ENCODE assay signal across 8 cellular contexts in genomic region chr3:141875374-141875892, GRCh38. TPM values are rescaled to one million over a fixed set of nuclear protein-coding genes. Genes with fewer than 3 reads are reported as not detected.
A peak's percentile ranks its signal among the peaks of the same experiment; 100 is the strongest.
DNase-seq lines count a peak whose midpoint lies in the region; ATAC-seq and FAIRE-seq lines count a peak whose summit lies in the region.

No MANE protein-coding gene starts in this region.

- H3K27ac Mint-ChIP-seq in activated CD4-positive, alpha-beta T cell treated with anti-CD3 and anti-CD28 coated beads, Interleukin-2, amount 10 ng/mL, durations not matched to agents 24 days and 14 days = peak overlapping the region; percentile 97

- intact Hi-C loops in activated CD4-positive, alpha-beta T cell treated with anti-CD3 and anti-CD28 coated beads, Interleukin-2, amount 10 ng/mL, durations not matched to agents 24 days and 14 days (cut with micrococcal nuclease) = loop anchor here (1.0 to 10.0 kb wide), 10 partner anchors 38 to 643 kb away; partner anchors contain the start of genes PXYLP1, RASA2, RNF7 and TFDP2
- intact Hi-C loops in left colon (cut with DNase I, micrococcal nuclease) = loop anchor here in 1 of 2 donors (5.0 kb wide), 1 partner anchor 138 kb away; the partner anchor contains the start of gene RNF7

- ATAC-seq in HG03442 (IDR thresholded peaks at IDR 0.05; ENCODE audit: unreplicated experiment) (peak; percentile 45), left colon (peak; percentile 74)

- H3K4me3 Mint-ChIP-seq in activated CD4-positive, alpha-beta T cell treated with anti-CD3 and anti-CD28 coated beads, Interleukin-2, amount 10 ng/mL, durations not matched to agents 24 days and 14 days = peak overlapping the region; percentile 98

- no peaks in the 10 kb centered on the region for H3K9me3 Mint-ChIP-seq in activated CD4-positive, alpha-beta T cell treated with anti-CD3 and anti-CD28 coated beads, Interleukin-2, amount 10 ng/mL, durations not matched to agents 24 days and 14 days

- DNase-seq in AG08396 (ENCODE audit: low spot score) (peak; percentile 87), GM19239 (ENCODE audit: insufficient read length, low spot score) (peak; percentile 68), NCI-H524 treated with DMSO at 0.1 percent for 48 hours (lab: John Stamatoyannopoulos, UW) (peak; percentile 61), left colon (peak; percentile 85 to 91)
- peak; percentile 95 for DNase-seq in activated CD4-positive, alpha-beta T cell treated with anti-CD3 and anti-CD28 coated beads, Interleukin-2, amount 10 ng/mL, durations not matched to agents 24 days and 14 days
- peak; percentile 85 for DNase-seq in stimulated activated CD4-positive, alpha-beta T cell treated with anti-CD3 and anti-CD28 coated beads, Interleukin-1b, Interleukin-23, amount 100 ng/mL, for 48 hours

- peaks cover 29% of the 10 kb centered on the region for H3K4me1 Mint-ChIP-seq in activated CD4-positive, alpha-beta T cell treated with anti-CD3 and anti-CD28 coated beads, Interleukin-2, amount 10 ng/mL, durations not matched to agents 24 days and 14 days

- H3K36me3 Mint-ChIP-seq in activated CD4-positive, alpha-beta T cell treated with anti-CD3 and anti-CD28 coated beads, Interleukin-2, amount 10 ng/mL, durations not matched to agents 24 days and 14 days (ENCODE audit: low read depth) = peaks cover 24% of the 10 kb centered on the region

- H3K27me3 Mint-ChIP-seq in activated CD4-positive, alpha-beta T cell treated with anti-CD3 and anti-CD28 coated beads, Interleukin-2, amount 10 ng/mL, durations not matched to agents 24 days and 14 days = peaks cover 2% of the 10 kb centered on the region

- peak; percentile 96 for FAIRE-seq in GM19239 (lab: Jason Lieb, UNC)

- H3K27ac ChIP-seq in cingulate gyrus (ENCODE audit: low read depth, low read length) = peak overlapping the region; percentile 88

RNA-seq across cellular contexts. Expression of gene ATP1B3, which starts 1.0 kb away (rescaled TPM):
- 223 and 224 TPM in 2 replicates for total RNA-seq in activated CD4-positive, alpha-beta T cell treated with anti-CD3 and anti-CD28 coated beads, Interleukin-2, amount 10 ng/mL, durations not matched to agents 24 days and 14 days
- 100 to 1,000 TPM; 397 to 503 TPM for total RNA-seq in left colon

Comparison
In these comparisons a context has a peak if more than half of its experiments do, and no peak if none do; other contexts are left out.
1. Peak in every context shown above with its lines: DNase-seq, ATAC-seq and H3K27ac ChIP-seq.